5 cellular contexts compared by ENCODE assay signal in genomic region chr18:79751918-79752578, GRCh38. TPM values are rescaled to one million over a fixed set of nuclear protein-coding genes. Genes with fewer than 3 reads are reported as not detected.
"Had no signal": no experiment of that assay in that cellular context is flagged by ENCODE, and none has a peak within 500 bp of the region (broad histone marks: within the 10 kb centered on the region; RNA-seq: fewer than 3 reads in every experiment).

No MANE protein-coding gene starts in this region.

RNA-seq across cellular contexts. Expression of gene KCNG2, which starts 45.7 kb away (rescaled TPM):
- total RNA-seq: activated CD4-positive, alpha-beta memory T cell treated with anti-CD3 and anti-CD28 coated beads, Interleukin-2, amount 10 ng/mL, durations not matched to agents 7 days and 5 days; activated CD4-positive, alpha-beta T cell treated with anti-CD3 and anti-CD28 coated beads, Interleukin-2, amount 10 ng/mL, durations not matched to agents 24 days and 14 days; naive thymus-derived CD8-positive, alpha-beta T cell; right atrium auricular region; T-helper 2 cell treated with Interferon-gamma antibody and Interleukin-4, amounts not matched to agents 100 ng/mL and 5 ng/mL, for 36 hours had no signal
- polyA plus RNA-seq: naive thymus-derived CD8-positive, alpha-beta T cell had no signal
